In genomic region chr7:49860293-49860692, GRCh38 we compare ENCODE assay signal across 18 cellular contexts.
A peak's percentile ranks its signal among the peaks of the same experiment; 100 is the strongest.
DNase-seq lines count a peak whose midpoint lies in the region; ATAC-seq and TF ChIP-seq lines count a peak whose summit lies in the region.
"Had no signal": no experiment of that assay in that cellular context is flagged by ENCODE, and none has a peak within 500 bp of the region (broad histone marks: within the 10 kb centered on the region; RNA-seq: fewer than 3 reads in every experiment).

No MANE protein-coding gene starts in this region.

- H3K9me2 ChIP-seq in GM23338 (ENCODE audit: insufficient read depth) = peaks cover 9% of the 10 kb centered on the region; the same call in 1 of the 2 replicates

- H3K36me3 ChIP-seq in GM23338 (ENCODE audit: insufficient read depth) = no peaks in the 10 kb centered on the region
- H3K36me3 ChIP-seq: BLaER1 treated with 17β-estradiol and CSF1 and Interleukin-3, amounts not matched to agents 10 nM and 100 nM had no signal

- no peak overlapping the region for H3K4me3 ChIP-seq in GM23338
- H3K4me3 ChIP-seq in epithelial cell of esophagus (ENCODE audit: low read length) = no peak overlapping the region
- H3K4me3 ChIP-seq: A549; BLaER1 treated with 17β-estradiol and CSF1 and Interleukin-3, amounts not matched to agents 10 nM and 100 nM had no signal

- peaks cover 10% of the 10 kb centered on the region for H3K4me1 Mint-ChIP-seq in GM23338
- no peaks in the 10 kb centered on the region for H3K4me1 Mint-ChIP-seq in activated CD4-positive, alpha-beta memory T cell treated with anti-CD3 and anti-CD28 coated beads for 36 hours (ENCODE audit: low read depth)
- no peaks in the 10 kb centered on the region for H3K4me1 Mint-ChIP-seq in activated CD8-positive, alpha-beta T cell treated with anti-CD3 and anti-CD28 coated beads, Interleukin-2, amount 10 ng/mL, durations not matched to agents 7 days and 5 days (ENCODE audit: low read depth)
- H3K4me1 Mint-ChIP-seq: B cell had no signal

- no peak overlapping the region for H3K4me2 ChIP-seq in GM23338
- H3K4me2 ChIP-seq: A549; BLaER1 treated with 17β-estradiol and CSF1 and Interleukin-3, amounts not matched to agents 10 nM and 100 nM had no signal

- no peak overlapping the region for H3K4me3 Mint-ChIP-seq in GM23338
- no peak overlapping the region for H3K4me3 Mint-ChIP-seq in activated CD4-positive, alpha-beta memory T cell treated with anti-CD3 and anti-CD28 coated beads for 36 hours
- H3K4me3 Mint-ChIP-seq in activated CD8-positive, alpha-beta T cell treated with anti-CD3 and anti-CD28 coated beads, Interleukin-2, amount 10 ng/mL, durations not matched to agents 7 days and 5 days = no peak overlapping the region
- H3K4me3 Mint-ChIP-seq: B cell; CD4-positive, alpha-beta T cell; CD8-positive, alpha-beta T cell had no signal

- no peak overlapping the region for H3K27ac Mint-ChIP-seq in GM23338
- no peak overlapping the region for H3K27ac Mint-ChIP-seq in activated CD4-positive, alpha-beta memory T cell treated with anti-CD3 and anti-CD28 coated beads for 36 hours
- H3K27ac Mint-ChIP-seq in activated CD8-positive, alpha-beta T cell treated with anti-CD3 and anti-CD28 coated beads, Interleukin-2, amount 10 ng/mL, durations not matched to agents 7 days and 5 days = no peak overlapping the region
- H3K27ac Mint-ChIP-seq: B cell; CD4-positive, alpha-beta T cell; CD8-positive, alpha-beta T cell had no signal

- no peaks in the 10 kb centered on the region for H3F3A ChIP-seq in GM23338 (replicated peaks; ENCODE audit: low read depth)

- H3K27ac ChIP-seq in GM23338 (ENCODE audit: low read depth) = no peak overlapping the region
- H3K27ac ChIP-seq: 22Rv1; A549; BLaER1 treated with 17β-estradiol and CSF1 and Interleukin-3, amounts not matched to agents 10 nM and 100 nM; C4-2B had no signal

- H2AFZ ChIP-seq in GM23338 = 0 out of 2 replicates have a peak overlapping the region, but pooled peaks have one; percentile 7

- ATAC-seq in GM23338 = no peak
- ATAC-seq in esophagus mucosa = peak; percentile 84
- ATAC-seq in HG03460 (IDR thresholded peaks at IDR 0.05; ENCODE audit: unreplicated experiment) = no peak
- ATAC-seq in activated CD8-positive, alpha-beta T cell treated with anti-CD3 and anti-CD28 coated beads, Interleukin-2, amount 10 ng/mL, durations not matched to agents 7 days and 5 days = no peak
- ATAC-seq: A549; CD8-positive, alpha-beta T cell had no signal

- no peaks in the 10 kb centered on the region for H3K27me3 ChIP-seq in GM23338 (ENCODE audit: insufficient read depth)
- H3K27me3 ChIP-seq: BLaER1 treated with 17β-estradiol and CSF1 and Interleukin-3, amounts not matched to agents 10 nM and 100 nM had no signal

- DNase-seq in GM23338 (ENCODE audit: low spot score) = no peak
- peak; percentile 62 for DNase-seq in epithelial cell of esophagus (ENCODE audit: low read depth)
- no peak for DNase-seq in activated CD4-positive, alpha-beta memory T cell treated with anti-CD3 and anti-CD28 coated beads for 36 hours
- no peak for DNase-seq in activated CD8-positive, alpha-beta T cell treated with anti-CD3 and anti-CD28 coated beads, Interleukin-2, amount 10 ng/mL, durations not matched to agents 7 days and 5 days
- DNase-seq: AML-193; Caco-2; Calu3; CD4-positive, alpha-beta T cell; CD8-positive, alpha-beta T cell; DMS79 treated with DMSO at 0.1 percent for 48 hours; GF-D8 had no signal

- POLR2A ChIA-PET in activated CD4-positive, alpha-beta memory T cell treated with anti-CD3 and anti-CD28 coated beads for 36 hours (lab: Charles Lee) = no interaction called here
- POLR2A ChIA-PET in activated CD8-positive, alpha-beta T cell treated with anti-CD3 and anti-CD28 coated beads, Interleukin-2, amount 10 ng/mL, durations not matched to agents 7 days and 5 days (lab: Charles Lee) = no interaction called here

- no peaks in the 10 kb centered on the region for H3K79me2 ChIP-seq in GM23338 (replicated peaks; ENCODE audit: insufficient read depth)

- no peaks in the 10 kb centered on the region for H4K20me1 ChIP-seq in GM23338 (replicated peaks; ENCODE audit: insufficient read depth)
- H4K20me1 ChIP-seq: BLaER1 treated with 17β-estradiol and CSF1 and Interleukin-3, amounts not matched to agents 10 nM and 100 nM had no signal

- H3K27me3 Mint-ChIP-seq in GM23338 (ENCODE audit: insufficient read depth, low read depth, poor library complexity) = peaks cover 3% of the 10 kb centered on the region
- no peaks in the 10 kb centered on the region for H3K27me3 Mint-ChIP-seq in activated CD4-positive, alpha-beta memory T cell treated with anti-CD3 and anti-CD28 coated beads for 36 hours
- H3K27me3 Mint-ChIP-seq in activated CD8-positive, alpha-beta T cell treated with anti-CD3 and anti-CD28 coated beads, Interleukin-2, amount 10 ng/mL, durations not matched to agents 7 days and 5 days (ENCODE audit: low read depth) = no peaks in the 10 kb centered on the region
- H3K27me3 Mint-ChIP-seq: B cell had no signal

- TF ChIP-seq CTCF in GM23338 (conservative IDR thresholded peaks at IDR 0.05; ENCODE audit: low read depth in 2 of 2) (no peak), epithelial cell of esophagus (IDR thresholded peaks at IDR 0.05; ENCODE audit: insufficient read depth, low read depth, low read length, missing control alignments) (no peak)

- CTCF ChIA-PET in activated CD4-positive, alpha-beta memory T cell treated with anti-CD3 and anti-CD28 coated beads for 36 hours (lab: Charles Lee) = no interaction called here
- CTCF ChIA-PET in activated CD8-positive, alpha-beta T cell treated with anti-CD3 and anti-CD28 coated beads, Interleukin-2, amount 10 ng/mL, durations not matched to agents 7 days and 5 days (lab: Charles Lee) = no interaction called here

- peaks cover 7% of the 10 kb centered on the region; the same call in 2 of the 3 replicates for H3K9me3 Mint-ChIP-seq in GM23338
- H3K9me3 Mint-ChIP-seq in activated CD4-positive, alpha-beta memory T cell treated with anti-CD3 and anti-CD28 coated beads for 36 hours = no peaks in the 10 kb centered on the region
- no peaks in the 10 kb centered on the region for H3K9me3 Mint-ChIP-seq in activated CD8-positive, alpha-beta T cell treated with anti-CD3 and anti-CD28 coated beads, Interleukin-2, amount 10 ng/mL, durations not matched to agents 7 days and 5 days (ENCODE audit: insufficient read depth)
- H3K9me3 Mint-ChIP-seq: CD4-positive, alpha-beta T cell; CD8-positive, alpha-beta T cell had no signal

- H3K4me1 ChIP-seq in GM23338 (ENCODE audit: insufficient read depth) = no peaks in the 10 kb centered on the region
- H3K4me1 ChIP-seq: A549; BLaER1 treated with 17β-estradiol and CSF1 and Interleukin-3, amounts not matched to agents 10 nM and 100 nM; Caco-2 had no signal

- H3K36me3 Mint-ChIP-seq in GM23338 (ENCODE audit: low read depth) = peaks cover 20% of the 10 kb centered on the region; the same call in 2 of the 3 replicates
- H3K36me3 Mint-ChIP-seq in activated CD4-positive, alpha-beta memory T cell treated with anti-CD3 and anti-CD28 coated beads for 36 hours = no peaks in the 10 kb centered on the region
- no peaks in the 10 kb centered on the region for H3K36me3 Mint-ChIP-seq in activated CD8-positive, alpha-beta T cell treated with anti-CD3 and anti-CD28 coated beads, Interleukin-2, amount 10 ng/mL, durations not matched to agents 7 days and 5 days (ENCODE audit: low read depth)
- H3K36me3 Mint-ChIP-seq: CD8-positive, alpha-beta T cell had no signal

- intact Hi-C loops in activated CD4-positive, alpha-beta memory T cell treated with anti-CD3 and anti-CD28 coated beads for 36 hours (cut with micrococcal nuclease) = no loop called here

TF ChIP-seq in GM23338, 12 proteins besides CTCF, POLR2A, EP300 and RAD21 (continues in another document):
- no peak for TF ChIP-seq ETS1 (IDR thresholded peaks at IDR 0.05)
- no peak for TF ChIP-seq STAT1 (IDR thresholded peaks at IDR 0.05; ENCODE audit: unreplicated experiment)
- no peak for TF ChIP-seq CREB1 (CRISPR knock-in tag; IDR thresholded peaks at IDR 0.05; ENCODE audit: low read depth)
- TF ChIP-seq ZNF114 (CRISPR knock-in tag; IDR thresholded peaks at IDR 0.05) = no peak
- TF ChIP-seq EZH2phosphoT487 (IDR thresholded peaks at IDR 0.05; ENCODE audit: unreplicated experiment) = no peak
- no peak for TF ChIP-seq REST (IDR thresholded peaks at IDR 0.05; ENCODE audit: unreplicated experiment)
- TF ChIP-seq POLR2AphosphoS5 (IDR thresholded peaks at IDR 0.05; ENCODE audit: low read depth) = no peak
